In the genomic region with DNA sequence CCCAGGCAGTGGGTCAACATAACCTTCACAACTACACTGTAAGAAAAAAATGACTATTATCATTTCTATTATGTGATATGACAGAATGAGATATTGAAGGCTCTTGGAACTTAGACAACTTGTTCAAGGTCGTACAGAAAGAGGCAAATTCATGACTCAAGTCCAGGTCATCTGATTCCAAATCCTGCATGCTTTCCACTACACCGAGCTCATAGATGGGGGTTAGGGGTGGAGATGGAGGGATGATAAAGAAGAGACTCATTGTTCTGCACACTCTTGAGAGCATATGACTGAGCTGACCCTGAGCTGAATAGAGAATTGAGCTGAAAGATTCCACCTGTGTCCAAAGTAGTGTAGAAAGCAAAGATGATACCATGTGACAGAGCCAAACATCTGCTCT, we compare ENCODE assay signal across 28 cellular contexts. TPM values are rescaled to one million over a fixed set of nuclear protein-coding genes. Genes with fewer than 3 reads are reported as not detected.
DNase-seq lines count a peak whose midpoint lies in the region; FAIRE-seq and TF ChIP-seq lines count a peak whose summit lies in the region.
"Had no signal": no experiment of that assay in that cellular context is flagged by ENCODE, and none has a peak within 500 bp of the region (broad histone marks: within the 10 kb centered on the region; RNA-seq: fewer than 3 reads in every experiment).

No MANE protein-coding gene starts in this region.

- no peaks in the 10 kb centered on the region for H3K4me1 ChIP-seq in keratinocyte (ENCODE audit: control insufficient read depth, extremely low read depth, insufficient read depth, low read length)
- H3K4me1 ChIP-seq: stomach had no signal

- no peak overlapping the region for H3K4me2 ChIP-seq in keratinocyte (ENCODE audit: control insufficient read depth, extremely low read depth, insufficient read depth, low read depth, low read length)
- H3K4me2 ChIP-seq: BLaER1 had no signal

- FAIRE-seq in bronchial epithelial cell (lab: Jason Lieb, UNC) (no peak), keratinocyte (lab: Jason Lieb, UNC) (peak; percentile 9)

- H3K36me3 Mint-ChIP-seq in chondrocyte (ENCODE audit: low read depth), result no peaks in the 10 kb centered on the region
- H3K36me3 Mint-ChIP-seq: IgD-negative memory B cell had no signal

- H3K27me3 ChIP-seq in bronchial epithelial cell (ENCODE audit: control insufficient read depth, insufficient read depth, low read length) (no peaks in the 10 kb centered on the region), keratinocyte (ENCODE audit: control insufficient read depth, extremely low read depth, insufficient read depth, low read length) (no peaks in the 10 kb centered on the region)
- H3K27me3 ChIP-seq: BLaER1, right atrium auricular region, stomach had no signal

- H4K20me1 ChIP-seq in keratinocyte (ENCODE audit: control insufficient read depth, extremely low read depth, insufficient read depth, low read length), result no peaks in the 10 kb centered on the region

- H3K27ac Mint-ChIP-seq in chondrocyte (ENCODE audit: unreplicated experiment), result no peak overlapping the region
- H3K27ac Mint-ChIP-seq: activated CD8-positive, alpha-beta T cell treated with anti-CD3 and anti-CD28 coated beads, Interleukin-2, amount 10 ng/mL, durations not matched to agents 7 days and 5 days; IgD-negative memory B cell had no signal

- no peaks in the 10 kb centered on the region for H3K36me3 ChIP-seq in bronchial epithelial cell (ENCODE audit: control insufficient read depth, insufficient read depth, low read length)
- H3K36me3 ChIP-seq in keratinocyte (ENCODE audit: control insufficient read depth in 2 of 2, extremely low read depth in 1 of 2, insufficient read depth in 2 of 2, low read length in 2 of 2), result no peaks in the 10 kb centered on the region
- H3K36me3 ChIP-seq: BLaER1, right atrium auricular region, stomach had no signal

- no peak overlapping the region for H3K27ac ChIP-seq in keratinocyte (ENCODE audit: control insufficient read depth, insufficient read depth, low read length)
- H3K27ac ChIP-seq: BLaER1, dorsolateral prefrontal cortex, right atrium auricular region, stomach had no signal

- no peak overlapping the region for H2AFZ ChIP-seq in keratinocyte (ENCODE audit: control insufficient read depth, low read length)

- no peak overlapping the region for H3K4me3 Mint-ChIP-seq in chondrocyte (ENCODE audit: unreplicated experiment)
- H3K4me3 Mint-ChIP-seq: activated CD8-positive, alpha-beta T cell treated with anti-CD3 and anti-CD28 coated beads, Interleukin-2, amount 10 ng/mL, durations not matched to agents 7 days and 5 days; IgD-negative memory B cell had no signal

- TF ChIP-seq CTCF in bronchial epithelial cell (IDR thresholded peaks at IDR 0.05; ENCODE audit: insufficient read depth, low read length, severe bottlenecking) (no peak), keratinocyte (optimal IDR thresholded peaks at IDR 0.05 in 1 of 3, IDR thresholded peaks at IDR 0.05 in 1 of 3, conservative IDR thresholded peaks at IDR 0.05 in 1 of 3; ENCODE audit: extremely low read depth in 1 of 3, insufficient read depth in 2 of 3, low read length in 3 of 3) (no peak), chondrocyte (IDR thresholded peaks at IDR 0.05) (no peak)

- dilution Hi-C loops in keratinocyte (cut with MboI; ENCODE audit: extremely low pct_ligation_motif_present, low sequenced_read_pairs), result no loop called here

- H3K9me1 ChIP-seq in keratinocyte (ENCODE audit: control insufficient read depth, extremely low read depth, insufficient read depth, low read length), result no peaks in the 10 kb centered on the region

- H3K9me3 ChIP-seq in keratinocyte (ENCODE audit: control insufficient read depth, low read depth, low read length), result no peaks in the 10 kb centered on the region
- H3K9me3 ChIP-seq: BLaER1, right atrium auricular region, stomach had no signal

- no peaks in the 10 kb centered on the region for H3K79me2 ChIP-seq in keratinocyte (ENCODE audit: control insufficient read depth, insufficient read depth, low read length)

- DNase-seq in COLO829 (ENCODE audit: low spot score) (peak; percentile 92), M059J (ENCODE audit: low read depth) (peak; percentile 40), bronchial epithelial cell (ENCODE audit: low read depth) (peak; percentile 50), keratinocyte (ENCODE audit: low read depth, low spot score) (no peak), chondrocyte (ENCODE audit: low spot score) (no peak), superior temporal gyrus (ENCODE audit: extremely low spot score) (no peak), activated gamma-delta T cell treated with Interleukin-2 at 50 U/mL for 16 hours (no peak), NCI-H1092 (lab: John Stamatoyannopoulos, UW) (no peak)
- DNase-seq: activated CD4-positive, alpha-beta T cell treated with anti-CD3 and anti-CD28 coated beads for 1 hour; activated CD8-positive, alpha-beta T cell treated with anti-CD3 and anti-CD28 coated beads, Interleukin-2, amount 10 ng/mL, durations not matched to agents 7 days and 5 days; activated naive CD4-positive, alpha-beta T cell; amniotic stem cell; Calu3; caudate nucleus; dorsolateral prefrontal cortex; erythroblast; left colon; mesendoderm; NCI-H187; NCI-H526 treated with DMSO at 0.1 percent for 48 hours; occipital lobe; SHP77; stomach had no signal

- no peaks in the 10 kb centered on the region for H3K9me3 Mint-ChIP-seq in chondrocyte (ENCODE audit: low read depth)
- H3K9me3 Mint-ChIP-seq: IgD-negative memory B cell had no signal

- peaks cover 12% of the 10 kb centered on the region for H3K27me3 Mint-ChIP-seq in chondrocyte (ENCODE audit: low read depth)

- H3K4me1 Mint-ChIP-seq in chondrocyte (ENCODE audit: low read depth), result no peaks in the 10 kb centered on the region

- H3K9ac ChIP-seq in keratinocyte (ENCODE audit: control insufficient read depth, extremely low read depth, insufficient read depth, low read length), result no peak overlapping the region
- H3K9ac ChIP-seq: BLaER1 had no signal

- H3K4me3 ChIP-seq in bronchial epithelial cell (ENCODE audit: low read depth, low read length) (no peak overlapping the region), keratinocyte (ENCODE audit: control insufficient read depth in 2 of 3, extremely low read depth in 1 of 3, insufficient read depth in 2 of 3, low read depth in 1 of 3, low read length in 3 of 3) (no peak overlapping the region)
- H3K4me3 ChIP-seq: BLaER1, dorsolateral prefrontal cortex, right atrium auricular region, stomach had no signal

RNA-seq across cellular contexts. Expression of a gene that starts 2.8 kb away (rescaled TPM):
- not detected in 2 replicates for total RNA-seq in M059J (2014; rRNA removed; shearing (Covaris generic))
- total RNA-seq in bronchial epithelial cell (0.13 TPM in 1 of 2 replicates, not detected in the other), chondrocyte (not detected in 3 replicates)
- polyA plus RNA-seq in keratinocyte, result not detected in 3 replicates
- not detected for polyA plus RNA-seq in keratinocyte (2011; ENCODE audit: low read depth)
- polyA plus RNA-seq in keratinocyte (2011; cell fraction: cytosol; rRNA removed), result not detected in 2 replicates
- polyA plus RNA-seq in keratinocyte (2011; cell fraction: nucleus; rRNA removed), result not detected in 2 replicates
- not detected in 2 replicates for polyA plus RNA-seq in keratinocyte (2012; ENCODE audit: low replicate concordance)
- polyA minus RNA-seq in keratinocyte, result not detected in 3 replicates
- not detected for polyA minus RNA-seq in keratinocyte (2011; cell fraction: cytosol; rRNA and poly(A)+ RNA removed)
- not detected in 2 replicates for polyA minus RNA-seq in keratinocyte (2011; cell fraction: nucleus; rRNA and poly(A)+ RNA removed)
- total RNA-seq: Calu3, Daoy, glomerular endothelial cell, occipital lobe, stomach had no signal
- polyA plus RNA-seq: stomach had no signal

RNA-seq across cellular contexts. Expression of a gene that starts 21.7 kb away (rescaled TPM):
- 0.05 and 0.25 TPM in 2 replicates for total RNA-seq in M059J (2014; rRNA removed; shearing (Covaris generic))
- total RNA-seq in bronchial epithelial cell (not detected in 2 replicates), chondrocyte (not detected in 3 replicates)
- not detected in 3 replicates for polyA plus RNA-seq in keratinocyte
- polyA plus RNA-seq in keratinocyte (2011; ENCODE audit: low read depth), result not detected
- not detected in 2 replicates for polyA plus RNA-seq in keratinocyte (2011; cell fraction: cytosol; rRNA removed)
- polyA plus RNA-seq in keratinocyte (2011; cell fraction: nucleus; rRNA removed), result not detected in 2 replicates
- not detected in 2 replicates for polyA plus RNA-seq in keratinocyte (2012; ENCODE audit: low replicate concordance)
- polyA minus RNA-seq in keratinocyte, result not detected in 3 replicates
- polyA minus RNA-seq in keratinocyte (2011; cell fraction: cytosol; rRNA and poly(A)+ RNA removed), result not detected
- polyA minus RNA-seq in keratinocyte (2011; cell fraction: nucleus; rRNA and poly(A)+ RNA removed), result not detected in 2 replicates
- total RNA-seq: Calu3, glomerular endothelial cell, occipital lobe had no signal
- polyA plus RNA-seq: IgD-negative memory B cell had no signal

RNA-seq across cellular contexts. Expression of a gene that starts 24.2 kb away (rescaled TPM):
- total RNA-seq in M059J (2014; rRNA removed; shearing (Covaris generic)), result 25.6 and 37.0 TPM in 2 replicates
- total RNA-seq in bronchial epithelial cell, result 53.5 and 72.7 TPM in 2 replicates
- polyA plus RNA-seq in keratinocyte, result 23.8 to 44.6 TPM (median 35.0 TPM) in 3 replicates
- polyA plus RNA-seq in keratinocyte (2011; ENCODE audit: low read depth), result 15.5 TPM
- polyA plus RNA-seq in keratinocyte (2011; cell fraction: cytosol; rRNA removed), result 21.0 and 40.4 TPM in 2 replicates
- polyA plus RNA-seq in keratinocyte (2011; cell fraction: nucleus; rRNA removed), result 11.3 and 13.9 TPM in 2 replicates
- polyA plus RNA-seq in keratinocyte (2012; ENCODE audit: low replicate concordance), result 34.1 and 43.4 TPM in 2 replicates
- 10.1 to 14.7 TPM (median 10.8 TPM) in 3 replicates for polyA minus RNA-seq in keratinocyte
- polyA minus RNA-seq in keratinocyte (2011; cell fraction: cytosol; rRNA and poly(A)+ RNA removed), result 29.5 TPM
- 3.2 and 3.3 TPM in 2 replicates for polyA minus RNA-seq in keratinocyte (2011; cell fraction: nucleus; rRNA and poly(A)+ RNA removed)
- total RNA-seq in chondrocyte, result 15.4 to 21.3 TPM (median 16.9 TPM) in 3 replicates

RNA-seq across cellular contexts. Expression of a gene that starts 57.5 kb away (rescaled TPM):
- total RNA-seq in M059J (2014; rRNA removed; shearing (Covaris generic)), result not detected in 2 replicates
- not detected in 2 replicates for total RNA-seq in bronchial epithelial cell
- 0.48 to 1.5 TPM (median 0.56 TPM) in 3 replicates for polyA plus RNA-seq in keratinocyte
- polyA plus RNA-seq in keratinocyte (2011; ENCODE audit: low read depth), result 0.19 TPM
- 0.72 and 1.5 TPM in 2 replicates for polyA plus RNA-seq in keratinocyte (2011; cell fraction: cytosol; rRNA removed)
- polyA plus RNA-seq in keratinocyte (2011; cell fraction: nucleus; rRNA removed), result 0.14 and 0.53 TPM in 2 replicates
- polyA plus RNA-seq in keratinocyte (2012; ENCODE audit: low replicate concordance), result 0.44 and 0.52 TPM in 2 replicates
- 0.99 to 2.5 TPM (median 1.0 TPM) in 3 replicates for polyA minus RNA-seq in keratinocyte
- not detected for polyA minus RNA-seq in keratinocyte (2011; cell fraction: cytosol; rRNA and poly(A)+ RNA removed)
- polyA minus RNA-seq in keratinocyte (2011; cell fraction: nucleus; rRNA and poly(A)+ RNA removed), result not detected in 2 replicates
- total RNA-seq in chondrocyte, result not detected in 3 replicates
- total RNA-seq: activated CD8-positive, alpha-beta T cell treated with anti-CD3 and anti-CD28 coated beads, Interleukin-2, amount 10 ng/mL, durations not matched to agents 7 days and 5 days; Calu3; Daoy; left colon; occipital lobe; right atrium auricular region had no signal
- polyA plus RNA-seq: IgD-negative memory B cell had no signal

Comparison
In these comparisons a context has a peak if more than half of its experiments do, and no peak if none do; other contexts are left out.
1. DNase-seq: peak in COLO829 (single experiment), M059J (single experiment) and bronchial epithelial cell (single experiment); none in keratinocyte (single experiment), chondrocyte (single experiment), superior temporal gyrus (single experiment), activated gamma-delta T cell treated with Interleukin-2 at 50 U/mL for 16 hours (single experiment) and NCI-H1092 (single experiment).